31 cellular contexts compared by ENCODE assay signal in the genomic region with DNA sequence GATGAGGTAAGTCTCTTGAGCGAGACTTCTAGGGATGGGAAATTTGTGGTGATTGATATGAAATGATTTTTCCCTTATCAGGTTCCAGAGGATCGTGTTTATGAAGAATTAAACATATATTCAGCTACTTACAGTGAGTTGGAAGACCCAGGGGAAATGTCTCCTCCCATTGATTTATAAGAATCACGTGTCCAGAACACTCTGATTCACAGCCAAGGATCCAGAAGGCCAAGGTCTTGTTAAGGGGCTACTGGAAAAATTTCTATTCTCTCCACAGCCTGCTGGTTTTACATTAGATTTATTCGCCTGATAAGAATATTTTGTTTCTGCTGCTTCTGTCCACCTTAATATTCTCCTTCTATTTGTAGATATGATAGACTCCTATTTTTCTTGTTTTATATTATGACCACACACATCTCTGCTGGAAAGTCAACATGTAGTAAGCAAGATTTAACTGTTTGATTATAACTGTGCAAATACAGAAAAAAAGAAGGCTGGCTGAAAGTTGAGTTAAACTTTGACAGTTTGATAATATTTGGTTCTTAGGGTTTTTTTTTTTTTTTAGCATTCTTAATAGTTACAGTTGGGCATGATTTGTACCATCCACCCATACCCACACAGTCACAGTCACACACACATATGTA. TPM values are rescaled to one million over a fixed set of nuclear protein-coding genes. Genes with fewer than 3 reads are reported as not detected.
"Had no signal": no experiment of that assay in that cellular context is flagged by ENCODE, and none has a peak within 500 bp of the region (broad histone marks: within the 10 kb centered on the region; RNA-seq: fewer than 3 reads in every experiment).

No MANE protein-coding gene starts in this region.

- DNase-seq: stimulated activated CD4-positive, alpha-beta T cell treated with anti-CD3 and anti-CD28 coated beads, Interleukin-2, amount 100 ng/mL, for 48 hours; stimulated activated CD4-positive, alpha-beta T cell treated with anti-CD3 and anti-CD28 coated beads, Interleukin-4, amount 100 ng/mL, for 1 hour; stimulated activated CD4-positive, alpha-beta T cell treated with anti-CD3 and anti-CD28 coated beads, Interleukin-4, amount 100 ng/mL, for 24 hours; stimulated activated CD4-positive, alpha-beta T cell treated with anti-CD3 and anti-CD28 coated beads, Interleukin-4, amount 100 ng/mL, for 4 hours; stimulated activated CD8-positive, alpha-beta memory T cell treated with anti-CD3 and anti-CD28 coated beads, Interleukin-4, amount 100 ng/mL, for 48 hours; stimulated activated naive B cell treated with anti-CD40 and anti-IgM and Interleukin-4, amounts not matched to agents 10 μg/mL and 1 μg/mL and 100 μg/mL, for 72 hours; stimulated activated naive CD4-positive, alpha-beta T cell; stimulated activated naive CD4-positive, alpha-beta T cell treated with Interleukin-2 at 50 U/mL for 16 hours; stimulated activated naive CD8-positive, alpha-beta T cell treated with anti-CD3 and anti-CD28 coated beads, Interleukin-15, amount 100 ng/mL, for 72 hours; stimulated activated naive CD8-positive, alpha-beta T cell treated with anti-CD3 and anti-CD28 coated beads, Interleukin-15, Interleukin-2, amounts not matched to agents 100 U/mL and 50 U/mL, for 24 hours; stomach; substantia nigra; testis; thyroid gland; tibial artery; transverse colon; trophoblast cell; upper lobe of left lung; upper lobe of right lung; uterus had no signal

- H3K4me1 ChIP-seq: stomach, suprapubic skin, thyroid gland, tibial artery, tibial nerve, upper lobe of left lung, upper lobe of right lung, uterus, vagina had no signal

- H3K9me3 ChIP-seq: stomach, suprapubic skin, testis, thoracic aorta, thyroid gland, tibial artery, tibial nerve, transverse colon, upper lobe of left lung, upper lobe of right lung, uterus, vagina had no signal

- ATAC-seq: stimulated activated effector memory CD8-positive, alpha-beta T cell treated with anti-CD3 and anti-CD28 coated beads, Interleukin-12 subunit alpha, Interleukin-12 subunit beta, amount 100 ng/mL, for 72 hours; stimulated activated memory B cell treated with anti-CD40 and anti-IgM and Interleukin-4, amounts not matched to agents 10 μg/mL and 1 μg/mL and 100 μg/mL, for 72 hours; stimulated activated naive B cell treated with anti-CD40 and anti-IgM and Interleukin-4, amounts not matched to agents 10 μg/mL and 1 μg/mL and 100 μg/mL, for 72 hours; stimulated activated naive CD8-positive, alpha-beta T cell treated with anti-CD3 and anti-CD28 coated beads, Interleukin-15, amount 100 ng/mL, for 72 hours; stimulated activated naive CD8-positive, alpha-beta T cell treated with anti-CD3 and anti-CD28 coated beads, Interleukin-15, Interleukin-2, amounts not matched to agents 100 U/mL and 50 U/mL, for 24 hours; upper lobe of right lung had no signal

- H3K27ac ChIP-seq: stomach, suprapubic skin, thoracic aorta, thyroid gland, tibial artery, tibial nerve, transverse colon, upper lobe of left lung, upper lobe of right lung, uterus, vagina had no signal

- FAIRE-seq: urothelium cell line had no signal

- H3K36me3 ChIP-seq: stomach, suprapubic skin, thoracic aorta, thyroid gland, tibial artery, tibial nerve, transverse colon, upper lobe of left lung, upper lobe of right lung, uterus, vagina had no signal

- H3K4me3 ChIP-seq: stomach, suprapubic skin, testis, thoracic aorta, thyroid gland, tibial artery, tibial nerve, transverse colon, upper lobe of left lung, upper lobe of right lung, uterus, vagina had no signal

- H3K27me3 ChIP-seq: stomach, suprapubic skin, testis, thyroid gland, tibial artery, tibial nerve, transverse colon, upper lobe of left lung, upper lobe of right lung, uterus, vagina had no signal

RNA-seq across cellular contexts. Expression of a gene that starts 7.1 kb away (rescaled TPM):
- total RNA-seq: temporal lobe had no signal

RNA-seq across cellular contexts. Expression of a gene that starts 39.1 kb away (rescaled TPM):
- total RNA-seq: subcutaneous adipose tissue, suprapubic skin, thoracic aorta, thyroid gland, tibial nerve, transverse colon, upper lobe of right lung, ureter, uterus, vagina had no signal

RNA-seq across cellular contexts. Expression of a gene that starts 55.4 kb away (rescaled TPM):
- total RNA-seq: stomach, subcutaneous adipose tissue, suprapubic skin, temporal lobe, thoracic aorta, thyroid gland, tibial nerve, transverse colon, upper lobe of left lung, upper lobe of right lung, ureter, urinary bladder, uterus, vagina had no signal
- polyA plus RNA-seq: stomach, urinary bladder had no signal
